ENCODE assay signal across 8 cellular contexts in the genomic region with DNA sequence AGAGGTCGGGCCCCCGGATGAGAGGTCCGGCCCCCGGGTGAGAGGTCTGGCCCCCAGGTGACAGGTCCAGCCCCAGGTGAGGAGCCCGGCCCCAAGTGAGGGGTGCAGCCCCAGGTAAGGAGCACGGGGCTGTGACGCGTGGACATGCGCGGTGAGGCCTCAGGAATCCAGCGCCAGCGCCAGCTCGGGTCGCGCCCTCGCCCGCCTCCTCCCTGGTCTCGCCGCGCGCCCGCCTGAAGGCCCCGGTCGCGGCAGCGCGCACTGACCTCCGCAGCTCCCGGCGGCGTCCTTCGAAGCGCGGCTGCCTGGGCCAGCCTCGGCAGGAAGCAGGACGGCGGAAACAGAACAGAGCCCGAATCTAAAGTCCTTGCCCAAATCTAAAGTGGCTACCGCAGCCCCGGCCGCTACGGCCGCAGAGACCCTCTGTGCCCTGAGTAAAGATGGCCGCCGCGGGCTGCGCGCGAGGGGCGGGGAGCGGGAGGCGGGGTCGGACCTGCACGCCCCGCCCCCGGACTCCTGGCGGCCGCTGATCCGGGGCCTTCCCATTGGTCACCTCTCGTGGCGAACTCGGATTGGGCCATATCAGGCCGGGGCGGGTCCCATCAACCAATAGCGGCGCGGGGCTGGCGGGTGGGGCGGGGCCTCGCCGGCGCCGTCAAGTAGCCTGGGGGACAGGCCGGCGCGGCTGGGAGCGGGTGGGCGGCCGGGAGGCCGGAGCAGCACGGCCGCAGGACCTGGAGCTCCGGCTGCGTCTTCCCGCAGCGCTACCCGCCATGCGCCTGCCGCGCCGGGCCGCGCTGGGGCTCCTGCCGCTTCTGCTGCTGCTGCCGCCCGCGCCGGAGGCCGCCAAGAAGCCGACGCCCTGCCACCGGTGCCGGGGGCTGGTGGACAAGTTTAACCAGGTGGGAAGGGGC. TPM values are rescaled to one million over a fixed set of nuclear protein-coding genes. Genes with fewer than 3 reads are reported as not detected.
DNase-seq lines count a peak whose midpoint lies in the region; ATAC-seq and TF ChIP-seq lines count a peak whose summit lies in the region.

A gene (minus strand): TSS at position 442 of the 914 bp plus-strand sequence. CDS start 4,673 bp downstream, outside the sequence.
A gene with protein sequence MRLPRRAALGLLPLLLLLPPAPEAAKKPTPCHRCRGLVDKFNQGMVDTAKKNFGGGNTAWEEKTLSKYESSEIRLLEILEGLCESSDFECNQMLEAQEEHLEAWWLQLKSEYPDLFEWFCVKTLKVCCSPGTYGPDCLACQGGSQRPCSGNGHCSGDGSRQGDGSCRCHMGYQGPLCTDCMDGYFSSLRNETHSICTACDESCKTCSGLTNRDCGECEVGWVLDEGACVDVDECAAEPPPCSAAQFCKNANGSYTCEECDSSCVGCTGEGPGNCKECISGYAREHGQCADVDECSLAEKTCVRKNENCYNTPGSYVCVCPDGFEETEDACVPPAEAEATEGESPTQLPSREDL (plus strand): TSS at position 638 of the 914 bp plus-strand sequence. CDS start 136 bp downstream, at position 774.

- peaks cover under 1% of the 10 kb centered on the region for H3K36me3 Mint-ChIP-seq in activated T-cell treated with anti-CD3 and anti-CD28 coated beads, Interleukin-2, amount 50 U/mL, for 4 hours (ENCODE audit: insufficient read depth)

- no peaks in the 10 kb centered on the region for H3K9me3 Mint-ChIP-seq in activated T-cell treated with anti-CD3 and anti-CD28 coated beads, Interleukin-2, amount 50 U/mL, for 4 hours

- H3K36me3 ChIP-seq in Panc1 (ENCODE audit: control insufficient read depth, insufficient read depth, low read length) (peaks cover 4% of the 10 kb centered on the region; the same call in 1 of the 2 replicates), esophagus (ENCODE audit: control insufficient read depth in 2 of 2, insufficient read depth in 2 of 2, low read length in 1 of 2) (peaks cover 0 to 16% of the 10 kb centered on the region in 2 donors), muscle layer of colon (ENCODE audit: insufficient read depth, low read length) (peaks cover 5% of the 10 kb centered on the region)

- H3K27me3 ChIP-seq in Panc1 (ENCODE audit: control insufficient read depth, insufficient read depth, low read length) (no peaks in the 10 kb centered on the region), esophagus (ENCODE audit: control insufficient read depth in 1 of 2, insufficient read depth in 2 of 2, low read length in 2 of 2) (no peaks in the 10 kb centered on the region), muscle layer of colon (ENCODE audit: control insufficient read depth in 1 of 2, insufficient read depth in 2 of 2, low read length in 2 of 2) (no peaks in the 10 kb centered on the region)

- H3K4me3 ChIP-seq in Panc1 (ENCODE audit: low read depth in 2 of 2, low read length in 2 of 2): peak within 1 kb of the TSS; percentile 61 to 68
- peak within 1 kb of the TSS; percentile 55 to 78 for H3K4me3 ChIP-seq in esophagus (ENCODE audit: low read depth in 1 of 2, low read length in 2 of 2)
- peak within 1 kb of the TSS; percentile 81 to 90 for H3K4me3 ChIP-seq in muscle layer of colon (ENCODE audit: low read depth in 1 of 2, low read length in 2 of 2)

- H3K27me3 Mint-ChIP-seq in activated T-cell treated with anti-CD3 and anti-CD28 coated beads, Interleukin-2, amount 50 U/mL, for 4 hours (ENCODE audit: low read depth): no peaks in the 10 kb centered on the region

- intact Hi-C loops in Panc1 (cut with micrococcal nuclease; ENCODE audit: unreplicated experiment): loop anchor here (5.0 kb wide), 1 partner anchor 151 kb away; no protein-coding TSS in a partner anchor

- no TSS peak for BruUV-seq in Panc1 (replicated peaks; lab: Mats Ljungman, UMichigan)

- 0 to 1% methylated on average over 70 to 103 of the region's 103 CpGs for WGBS in esophagus, 2 donors

- H3K4me3 Mint-ChIP-seq in activated T-cell treated with anti-CD3 and anti-CD28 coated beads, Interleukin-2, amount 50 U/mL, for 4 hours: peak within 1 kb of the TSS; percentile 86

- in situ Hi-C loops in KBM-7 (cut with MboI; ENCODE audit: low pct_unique_long_range_greater_than_20kb, low sequenced_read_pairs): no loop called here
- in situ Hi-C loops in Panc1 (cut with HindIII; ENCODE audit: low pct_unique_long_range_greater_than_20kb, low sequenced_read_pairs): no loop called here

- ATAC-seq in GM21717 (IDR thresholded peaks at IDR 0.05; ENCODE audit: unreplicated experiment) (peak; percentile 70), Panc1 (peak; percentile 99)
- ATAC-seq in activated T-cell treated with anti-CD3 and anti-CD28 coated beads, Interleukin-2, amount 50 U/mL, for 4 hours: peak; percentile 98

- DNase-seq in DMS53 treated with DMSO at 0.1 percent for 48 hours (lab: John Stamatoyannopoulos, UW; ENCODE audit: unreplicated experiment): peak; percentile 82
- peak; percentile 98 for DNase-seq in KBM-7
- DNase-seq in Panc1 (ENCODE audit: low read depth, low spot score): no peak
- peak; percentile 96 for DNase-seq in activated T-cell treated with anti-CD3 and anti-CD28 coated beads, Interleukin-2, amount 50 U/mL, for 4 hours
- peak; percentile 93 for DNase-seq in stimulated activated CD8-positive, alpha-beta memory T cell treated with anti-CD3 and anti-CD28 coated beads, Interleukin-7, amount 100 ng/mL, for 1 hour (ENCODE audit: low read depth in 2 of 2)

- peaks cover 28% of the 10 kb centered on the region for H3K4me1 Mint-ChIP-seq in activated T-cell treated with anti-CD3 and anti-CD28 coated beads, Interleukin-2, amount 50 U/mL, for 4 hours (ENCODE audit: low read depth)

- H3K9me3 ChIP-seq in Panc1 (ENCODE audit: control insufficient read depth, insufficient read depth, low read depth, low read length) (no peaks in the 10 kb centered on the region), esophagus (ENCODE audit: control insufficient read depth in 2 of 2, insufficient read depth in 1 of 2, low read depth in 1 of 2, low read length in 1 of 2) (peaks cover 0 to 4% of the 10 kb centered on the region in 2 donors), muscle layer of colon (ENCODE audit: low read length) (no peaks in the 10 kb centered on the region)

- H3K9ac ChIP-seq in muscle layer of colon (ENCODE audit: low read length): peak within 1 kb of the TSS; percentile 53

- peak within 1 kb of the TSS; percentile 63 for H3K27ac ChIP-seq in Panc1 (ENCODE audit: low read length)
- H3K27ac ChIP-seq in esophagus (ENCODE audit: low read depth in 2 of 2, low read length in 1 of 2): peak within 1 kb of the TSS; percentile 92 to 94
- H3K27ac ChIP-seq in muscle layer of colon (ENCODE audit: low read depth, low read length): peak within 1 kb of the TSS; percentile 97

- CTCF ChIA-PET in Panc1 (lab: Charles Lee): no interaction called here

- H3K4me1 ChIP-seq in Panc1 (ENCODE audit: control insufficient read depth, insufficient read depth, low read length): peaks cover 3% of the 10 kb centered on the region; the same call in 1 of the 2 replicates
- H3K4me1 ChIP-seq in esophagus (ENCODE audit: control insufficient read depth in 2 of 2, insufficient read depth in 2 of 2, low read length in 1 of 2): peaks cover 5 to 12% of the 10 kb centered on the region in 2 donors
- peaks cover 20% of the 10 kb centered on the region for H3K4me1 ChIP-seq in muscle layer of colon (ENCODE audit: insufficient read depth, low read length)

- POLR2A ChIA-PET in Panc1 (lab: Charles Lee): interaction anchor here (0.7 kb wide), 1 partner anchor 33 kb away, joined by 3 read pairs; no protein-coding TSS in a partner anchor

- TF ChIP-seq CTCF in Panc1 (IDR thresholded peaks at IDR 0.05): no peak

RNA-seq across cellular contexts. Expression of the first gene that starts in this region (rescaled TPM):
- 23.4 TPM for total RNA-seq in Panc1 (2021; ENCODE audit: unreplicated experiment)
- 41.1 TPM for polyA plus RNA-seq in Panc1 (2012; ENCODE audit: insufficient read length)
- 10 to 100 TPM; 13.5 to 18.6 (median 14.6) TPM for total RNA-seq in activated T-cell treated with anti-CD3 and anti-CD28 coated beads, Interleukin-2, amount 50 U/mL, for 4 hours
- 1 to 10 TPM; 8.6 TPM for polyA plus RNA-seq in esophagus

RNA-seq across cellular contexts. Expression of the second gene that starts in this region (rescaled TPM):
- 59.7 TPM for total RNA-seq in Panc1 (2021; ENCODE audit: unreplicated experiment)
- polyA plus RNA-seq in Panc1 (2012; ENCODE audit: insufficient read length): 98.5 TPM
- 10 to 100 TPM; 62.8 to 71.2 (median 64.2) TPM for total RNA-seq in activated T-cell treated with anti-CD3 and anti-CD28 coated beads, Interleukin-2, amount 50 U/mL, for 4 hours
- 10 to 100 TPM; 16.1 to 31.2 TPM for polyA plus RNA-seq in esophagus
